In genomic region chr7:31171216-31171750, GRCh38 we compare ENCODE assay signal across 18 cellular contexts.
A peak's percentile ranks its signal among the peaks of the same experiment; 100 is the strongest.
DNase-seq lines count a peak whose midpoint lies in the region; TF ChIP-seq lines count a peak whose summit lies in the region.
"Had no signal": no experiment of that assay in that cellular context is flagged by ENCODE, and none has a peak within 500 bp of the region (broad histone marks: within the 10 kb centered on the region; RNA-seq: fewer than 3 reads in every experiment).

No MANE protein-coding gene starts in this region.

- TF ChIP-seq POLR2A in stomach (IDR thresholded peaks at IDR 0.05) = no peak

- H3K9me2 ChIP-seq in MM.1S (replicated peaks; ENCODE audit: insufficient read depth, low read length) = no peaks in the 10 kb centered on the region

- H3K36me3 ChIP-seq in MM.1S (replicated peaks; ENCODE audit: insufficient read depth, low read length) (no peaks in the 10 kb centered on the region), stomach (no peaks in the 10 kb centered on the region)
- H3K36me3 ChIP-seq: BLaER1 treated with 17β-estradiol and CSF1 and Interleukin-3, amounts not matched to agents 10 nM and 100 nM had no signal

- no peak overlapping the region for H3K9ac ChIP-seq in MM.1S (ENCODE audit: low read length)
- H3K9ac ChIP-seq: BLaER1 treated with 17β-estradiol and CSF1 and Interleukin-3, amounts not matched to agents 10 nM and 100 nM had no signal

- H3F3A ChIP-seq in MM.1S (ENCODE audit: insufficient read depth, low read length) = peaks cover 5% of the 10 kb centered on the region; the same call in 1 of the 2 replicates

- no peaks in the 10 kb centered on the region for H3K4me1 Mint-ChIP-seq in activated CD4-positive, alpha-beta memory T cell treated with anti-CD3 and anti-CD28 coated beads, Interleukin-2, amount 10 ng/mL, durations not matched to agents 7 days and 5 days
- H3K4me1 Mint-ChIP-seq: B cell, IgD-negative memory B cell had no signal

- peak; percentile 17 for DNase-seq in GM12865 (ENCODE audit: low read depth)
- DNase-seq in MM.1S = peak; percentile 71
- DNase-seq in caudate nucleus (lab: John Stamatoyannopoulos, UW) = peak in 32 of 61 donors; percentile 2 to 88 (median 28)
- DNase-seq in kidney tubule cell (ENCODE audit: low spot score) = peak; percentile 37
- DNase-seq in DMS79 treated with DMSO at 0.1 percent for 48 hours (lab: John Stamatoyannopoulos, UW) = no peak
- no peak for DNase-seq in activated CD4-positive, alpha-beta memory T cell treated with anti-CD3 and anti-CD28 coated beads, Interleukin-2, amount 10 ng/mL, durations not matched to agents 7 days and 5 days
- no peak for DNase-seq in T-helper 1 cell
- no peak for DNase-seq in stomach
- DNase-seq: Calu3; CD8-positive, alpha-beta T cell; DND-41; EL; GOT3; H7; HFFc6 had no signal

- no peaks in the 10 kb centered on the region for H3K27me3 ChIP-seq in MM.1S (replicated peaks; ENCODE audit: insufficient read depth, low read length)
- peaks cover 0 to 6% (median 0%) of the 10 kb centered on the region in 3 donors for H3K27me3 ChIP-seq in stomach
- H3K27me3 ChIP-seq: BLaER1 treated with 17β-estradiol and CSF1 and Interleukin-3, amounts not matched to agents 10 nM and 100 nM had no signal

- WGBS in stomach, 5 donors = 80 to 85% (median 84%) methylated on average over 8 of the region's 8 CpGs

- TF ChIP-seq EP300 in stomach (IDR thresholded peaks at IDR 0.05) = no peak

- no peaks in the 10 kb centered on the region for H3K36me3 Mint-ChIP-seq in activated CD4-positive, alpha-beta memory T cell treated with anti-CD3 and anti-CD28 coated beads, Interleukin-2, amount 10 ng/mL, durations not matched to agents 7 days and 5 days (ENCODE audit: low read depth)
- H3K36me3 Mint-ChIP-seq: CD8-positive, alpha-beta T cell had no signal

- no peaks in the 10 kb centered on the region for H3K9me3 Mint-ChIP-seq in activated CD4-positive, alpha-beta memory T cell treated with anti-CD3 and anti-CD28 coated beads, Interleukin-2, amount 10 ng/mL, durations not matched to agents 7 days and 5 days
- H3K9me3 Mint-ChIP-seq: CD8-positive, alpha-beta T cell had no signal

- POLR2A ChIA-PET in activated CD4-positive, alpha-beta memory T cell treated with anti-CD3 and anti-CD28 coated beads, Interleukin-2, amount 10 ng/mL, durations not matched to agents 7 days and 5 days (lab: Charles Lee) = no interaction called here

- H3K79me2 ChIP-seq in MM.1S (ENCODE audit: low read length) = no peaks in the 10 kb centered on the region

- peak overlapping the region; percentile 49 for H2AFZ ChIP-seq in MM.1S (ENCODE audit: low read length)

- H3K27ac ChIP-seq in MM.1S (ENCODE audit: low read length) = peak overlapping the region; percentile 44; the same call in 1 of the 2 replicates
- peak overlapping the region; percentile 2 for H3K27ac ChIP-seq in caudate nucleus (ENCODE audit: low read depth, low read length)
- no peak overlapping the region for H3K27ac ChIP-seq in stomach
- H3K27ac ChIP-seq: BLaER1 treated with 17β-estradiol and CSF1 and Interleukin-3, amounts not matched to agents 10 nM and 100 nM had no signal

- CTCF ChIA-PET in activated CD4-positive, alpha-beta memory T cell treated with anti-CD3 and anti-CD28 coated beads, Interleukin-2, amount 10 ng/mL, durations not matched to agents 7 days and 5 days (lab: Charles Lee) = no interaction called here

- peaks cover 14% of the 10 kb centered on the region for H3K4me1 ChIP-seq in MM.1S (ENCODE audit: low read length)
- no peaks in the 10 kb centered on the region for H3K4me1 ChIP-seq in stomach
- H3K4me1 ChIP-seq: BLaER1 treated with 17β-estradiol and CSF1 and Interleukin-3, amounts not matched to agents 10 nM and 100 nM had no signal

- no peaks in the 10 kb centered on the region for H4K20me1 ChIP-seq in MM.1S (ENCODE audit: insufficient read depth, low read length)
- H4K20me1 ChIP-seq: BLaER1 treated with 17β-estradiol and CSF1 and Interleukin-3, amounts not matched to agents 10 nM and 100 nM had no signal

- no peaks in the 10 kb centered on the region for H3K27me3 Mint-ChIP-seq in activated CD4-positive, alpha-beta memory T cell treated with anti-CD3 and anti-CD28 coated beads, Interleukin-2, amount 10 ng/mL, durations not matched to agents 7 days and 5 days

- no peaks in the 10 kb centered on the region for H3K9me3 ChIP-seq in MM.1S (replicated peaks; ENCODE audit: insufficient read depth, low read length)
- H3K9me3 ChIP-seq in stomach = no peaks in the 10 kb centered on the region
- H3K9me3 ChIP-seq: BLaER1 treated with 17β-estradiol and CSF1 and Interleukin-3, amounts not matched to agents 10 nM and 100 nM had no signal

- intact Hi-C loops in stomach (cut with DNase I; ENCODE audit: low total_unique reads) = no loop called here

- TF ChIP-seq CTCF in GM12865 (IDR thresholded peaks at IDR 0.05; ENCODE audit: insufficient read depth, low read depth, low read length, missing control alignments) (no peak), MM.1S (IDR thresholded peaks at IDR 0.05; ENCODE audit: low read length) (no peak), stomach (IDR thresholded peaks at IDR 0.05) (no peak)

- H3K4me2 ChIP-seq in MM.1S (ENCODE audit: low read depth, low read length) = peak overlapping the region; percentile 74
- H3K4me2 ChIP-seq: BLaER1 treated with 17β-estradiol and CSF1 and Interleukin-3, amounts not matched to agents 10 nM and 100 nM had no signal

- H3K27ac Mint-ChIP-seq in activated CD4-positive, alpha-beta memory T cell treated with anti-CD3 and anti-CD28 coated beads, Interleukin-2, amount 10 ng/mL, durations not matched to agents 7 days and 5 days = no peak overlapping the region
- H3K27ac Mint-ChIP-seq: B cell; CD8-positive, alpha-beta T cell; HFFc6; IgD-negative memory B cell had no signal

- H3K4me3 ChIP-seq in GM12865 (ENCODE audit: low read depth, low read length) (no peak overlapping the region), MM.1S (ENCODE audit: low read length) (peak overlapping the region; percentile 28), stomach (no peak overlapping the region)
- H3K4me3 ChIP-seq: BLaER1 treated with 17β-estradiol and CSF1 and Interleukin-3, amounts not matched to agents 10 nM and 100 nM had no signal

- no peak overlapping the region for H3K4me3 Mint-ChIP-seq in activated CD4-positive, alpha-beta memory T cell treated with anti-CD3 and anti-CD28 coated beads, Interleukin-2, amount 10 ng/mL, durations not matched to agents 7 days and 5 days
- H3K4me3 Mint-ChIP-seq: B cell; CD8-positive, alpha-beta T cell; HFFc6; IgD-negative memory B cell had no signal

Comparison
In these comparisons a context has a peak if more than half of its experiments do, and no peak if none do; other contexts are left out.
1. DNase-seq: peak in GM12865 (single experiment), MM.1S (single experiment), caudate nucleus (32 of 61) and kidney tubule cell (single experiment); none in DMS79 treated with DMSO at 0.1 percent for 48 hours (single experiment), activated CD4-positive, alpha-beta memory T cell treated with anti-CD3 and anti-CD28 coated beads, Interleukin-2, amount 10 ng/mL, durations not matched to agents 7 days and 5 days (single experiment), T-helper 1 cell (0 of 5) and stomach (single experiment).
2. H3K27ac ChIP-seq: peak in MM.1S (single experiment) and caudate nucleus (single experiment); none in stomach (0 of 5).